24 cellular contexts compared by ENCODE assay signal in the genomic region with DNA sequence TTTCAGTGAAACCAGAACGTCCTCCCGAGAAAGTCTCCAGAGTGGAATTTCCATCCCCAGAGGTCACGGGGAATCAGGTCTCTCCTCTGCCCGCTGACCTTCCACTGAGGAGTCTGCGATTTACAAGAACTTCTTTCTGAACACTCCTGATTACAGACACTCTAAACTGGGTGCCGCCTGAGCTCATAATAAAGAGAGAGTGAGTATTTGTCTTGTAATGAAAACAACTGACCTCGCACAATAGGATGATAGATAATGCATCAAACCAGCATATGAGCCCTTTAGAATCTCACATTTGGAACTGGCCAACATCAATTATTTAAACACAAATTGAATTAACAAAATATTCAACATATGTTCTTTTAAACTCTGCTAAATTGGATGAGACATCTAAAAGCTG. TPM values are rescaled to one million over a fixed set of nuclear protein-coding genes. Genes with fewer than 3 reads are reported as not detected.
A peak's percentile ranks its signal among the peaks of the same experiment; 100 is the strongest.
DNase-seq lines count a peak whose midpoint lies in the region; ATAC-seq and TF ChIP-seq lines count a peak whose summit lies in the region.
"Had no signal": no experiment of that assay in that cellular context is flagged by ENCODE, and none has a peak within 500 bp of the region (broad histone marks: within the 10 kb centered on the region; RNA-seq: fewer than 3 reads in every experiment).

No MANE protein-coding gene starts in this region.

- no peak overlapping the region for H3K27ac Mint-ChIP-seq in HFFc6
- H3K27ac Mint-ChIP-seq: activated CD4-positive, alpha-beta T cell treated with anti-CD3 and anti-CD28 coated beads, Interleukin-2, amount 10 ng/mL, durations not matched to agents 7 days and 5 days; activated naive CD8-positive, alpha-beta T cell treated with anti-CD3 and anti-CD28 coated beads, Interleukin-2, amount 50 U/mL, for 24 hours; IgD-negative memory B cell; immature natural killer cell had no signal

- no peaks in the 10 kb centered on the region for H3K4me1 Mint-ChIP-seq in HFFc6 (ENCODE audit: low read depth)
- H3K4me1 Mint-ChIP-seq: activated CD4-positive, alpha-beta T cell treated with anti-CD3 and anti-CD28 coated beads, Interleukin-2, amount 10 ng/mL, durations not matched to agents 7 days and 5 days; activated naive CD8-positive, alpha-beta T cell treated with anti-CD3 and anti-CD28 coated beads, Interleukin-2, amount 50 U/mL, for 24 hours; immature natural killer cell had no signal

- H3K27ac ChIP-seq in substantia nigra (ENCODE audit: low read depth, low read length, poor library complexity, severe bottlenecking): peak overlapping the region; percentile 78
- H3K27ac ChIP-seq: BLaER1 treated with 17β-estradiol and CSF1 and Interleukin-3, amounts not matched to agents 10 nM and 100 nM; breast epithelium; right atrium auricular region; suprapubic skin had no signal

- H3K36me3 Mint-ChIP-seq in HFFc6 (ENCODE audit: low read depth): no peaks in the 10 kb centered on the region
- H3K36me3 Mint-ChIP-seq: IgD-negative memory B cell, immature natural killer cell had no signal

- H3K9me3 Mint-ChIP-seq in HFFc6: peaks cover 3% of the 10 kb centered on the region; the same call in 1 of the 2 replicates
- H3K9me3 Mint-ChIP-seq: activated CD4-positive, alpha-beta T cell treated with anti-CD3 and anti-CD28 coated beads, Interleukin-2, amount 10 ng/mL, durations not matched to agents 7 days and 5 days; activated naive CD8-positive, alpha-beta T cell treated with anti-CD3 and anti-CD28 coated beads, Interleukin-2, amount 50 U/mL, for 24 hours; IgD-negative memory B cell; immature natural killer cell had no signal

- H3K4me3 Mint-ChIP-seq in HFFc6: no peak overlapping the region
- H3K4me3 Mint-ChIP-seq: activated CD4-positive, alpha-beta T cell treated with anti-CD3 and anti-CD28 coated beads, Interleukin-2, amount 10 ng/mL, durations not matched to agents 7 days and 5 days; activated naive CD8-positive, alpha-beta T cell treated with anti-CD3 and anti-CD28 coated beads, Interleukin-2, amount 50 U/mL, for 24 hours; IgD-negative memory B cell; immature natural killer cell had no signal

- peak; percentile 30 for DNase-seq in NCI-H2227 treated with DMSO at 0.1 percent for 48 hours (lab: John Stamatoyannopoulos, UW)
- no peak for DNase-seq in NCI-H2227 (lab: John Stamatoyannopoulos, UW; ENCODE audit: unreplicated experiment)
- DNase-seq in medulla oblongata (ENCODE audit: extremely low spot score): peak; percentile 23
- no peak for DNase-seq in substantia nigra (lab: John Stamatoyannopoulos, UW)
- DNase-seq in HFFc6: no peak
- DNase-seq in erythroblast (lab: John Stamatoyannopoulos, UW): no peak
- DNase-seq: activated CD4-positive, alpha-beta T cell treated with anti-CD3 and anti-CD28 coated beads, Interleukin-2, amount 10 ng/mL, durations not matched to agents 7 days and 5 days; activated effector memory CD4-positive, alpha-beta T cell treated with anti-CD3 and anti-CD28 coated beads, Interleukin-2, amount 50 U/mL, for 16 hours; activated naive CD8-positive, alpha-beta T cell treated with anti-CD3 and anti-CD28 coated beads, Interleukin-2, amount 50 U/mL, for 24 hours; Calu3; cortex of kidney; GDM1; immature natural killer cell; MM.1S; NCI-H446; stimulated activated CD4-positive, alpha-beta T cell treated with anti-CD3 and anti-CD28 coated beads, Interleukin-15, amount 100 ng/mL, for 24 hours had no signal

- no peak for TF ChIP-seq POLR2A in erythroblast (IDR thresholded peaks at IDR 0.05; ENCODE audit: low read length)

- TF ChIP-seq CTCF in HFFc6 (IDR thresholded peaks at IDR 0.05): no peak

- ATAC-seq in SK-N-SH treated with all-trans-retinoic acid at 6 μM for 48 hours (peak; percentile 53), HG03139 (IDR thresholded peaks at IDR 0.05; ENCODE audit: unreplicated experiment) (no peak)
- ATAC-seq: activated naive CD8-positive, alpha-beta T cell treated with anti-CD3 and anti-CD28 coated beads, Interleukin-2, amount 50 U/mL, for 24 hours had no signal

- H3K27me3 Mint-ChIP-seq in HFFc6 (ENCODE audit: insufficient read depth): peaks cover 19% of the 10 kb centered on the region
- H3K27me3 Mint-ChIP-seq: IgD-negative memory B cell had no signal

TF ChIP-seq in SK-N-SH treated with all-trans-retinoic acid at 6 μM for 48 hours, 23 proteins besides CTCF, POLR2A, EP300 and RAD21:
- peak; percentile 23; the same call in 1 of the 2 replicates for TF ChIP-seq ISL1 (CRISPR knock-in tag; IDR thresholded peaks at IDR 0.05)
- TF ChIP-seq, protein P1, sequence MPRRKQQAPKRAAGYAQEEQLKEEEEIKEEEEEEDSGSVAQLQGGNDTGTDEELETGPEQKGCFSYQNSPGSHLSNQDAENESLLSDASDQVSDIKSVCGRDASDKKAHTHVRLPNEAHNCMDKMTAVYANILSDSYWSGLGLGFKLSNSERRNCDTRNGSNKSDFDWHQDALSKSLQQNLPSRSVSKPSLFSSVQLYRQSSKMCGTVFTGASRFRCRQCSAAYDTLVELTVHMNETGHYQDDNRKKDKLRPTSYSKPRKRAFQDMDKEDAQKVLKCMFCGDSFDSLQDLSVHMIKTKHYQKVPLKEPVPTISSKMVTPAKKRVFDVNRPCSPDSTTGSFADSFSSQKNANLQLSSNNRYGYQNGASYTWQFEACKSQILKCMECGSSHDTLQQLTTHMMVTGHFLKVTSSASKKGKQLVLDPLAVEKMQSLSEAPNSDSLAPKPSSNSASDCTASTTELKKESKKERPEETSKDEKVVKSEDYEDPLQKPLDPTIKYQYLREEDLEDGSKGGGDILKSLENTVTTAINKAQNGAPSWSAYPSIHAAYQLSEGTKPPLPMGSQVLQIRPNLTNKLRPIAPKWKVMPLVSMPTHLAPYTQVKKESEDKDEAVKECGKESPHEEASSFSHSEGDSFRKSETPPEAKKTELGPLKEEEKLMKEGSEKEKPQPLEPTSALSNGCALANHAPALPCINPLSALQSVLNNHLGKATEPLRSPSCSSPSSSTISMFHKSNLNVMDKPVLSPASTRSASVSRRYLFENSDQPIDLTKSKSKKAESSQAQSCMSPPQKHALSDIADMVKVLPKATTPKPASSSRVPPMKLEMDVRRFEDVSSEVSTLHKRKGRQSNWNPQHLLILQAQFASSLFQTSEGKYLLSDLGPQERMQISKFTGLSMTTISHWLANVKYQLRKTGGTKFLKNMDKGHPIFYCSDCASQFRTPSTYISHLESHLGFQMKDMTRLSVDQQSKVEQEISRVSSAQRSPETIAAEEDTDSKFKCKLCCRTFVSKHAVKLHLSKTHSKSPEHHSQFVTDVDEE (CRISPR knock-in tag; IDR thresholded peaks at IDR 0.05): 0 out of 2 replicates have a peak, but pooled peaks have one; percentile 14
- TF ChIP-seq BACH2 (CRISPR knock-in tag; IDR thresholded peaks at IDR 0.05; ENCODE audit: borderline replicate concordance): no peak
- TF ChIP-seq TCF4 (CRISPR knock-in tag; IDR thresholded peaks at IDR 0.05; ENCODE audit: borderline replicate concordance): peak; percentile 30; the same call in 1 of the 2 replicates

RNA-seq across cellular contexts. Expression of a gene that starts 47.5 kb away (rescaled TPM):
- under 1 TPM; 0.26 to 0.83 (median 0.36) TPM for total RNA-seq in HFFc6 (2021; fragmentation: NEBNext Ultra II Directional; extraction: Animal tissue kit (Norgen Biotek cat#: 25700))
- total RNA-seq: T-helper 1 cell treated with Interleukin-12 subunit alpha and Interleukin-12 subunit beta and Interleukin-4 antibody, amounts not matched to agents 30 ng/mL and 1 ng/mL, for 36 hours had no signal

Comparison
In these comparisons a context has a peak if more than half of its experiments do, and no peak if none do; other contexts are left out.
1. DNase-seq: peak in NCI-H2227 treated with DMSO at 0.1 percent for 48 hours (single experiment) and medulla oblongata (single experiment); none in NCI-H2227 (single experiment), substantia nigra (0 of 49), HFFc6 (single experiment) and erythroblast (0 of 2).